In the genomic region with DNA sequence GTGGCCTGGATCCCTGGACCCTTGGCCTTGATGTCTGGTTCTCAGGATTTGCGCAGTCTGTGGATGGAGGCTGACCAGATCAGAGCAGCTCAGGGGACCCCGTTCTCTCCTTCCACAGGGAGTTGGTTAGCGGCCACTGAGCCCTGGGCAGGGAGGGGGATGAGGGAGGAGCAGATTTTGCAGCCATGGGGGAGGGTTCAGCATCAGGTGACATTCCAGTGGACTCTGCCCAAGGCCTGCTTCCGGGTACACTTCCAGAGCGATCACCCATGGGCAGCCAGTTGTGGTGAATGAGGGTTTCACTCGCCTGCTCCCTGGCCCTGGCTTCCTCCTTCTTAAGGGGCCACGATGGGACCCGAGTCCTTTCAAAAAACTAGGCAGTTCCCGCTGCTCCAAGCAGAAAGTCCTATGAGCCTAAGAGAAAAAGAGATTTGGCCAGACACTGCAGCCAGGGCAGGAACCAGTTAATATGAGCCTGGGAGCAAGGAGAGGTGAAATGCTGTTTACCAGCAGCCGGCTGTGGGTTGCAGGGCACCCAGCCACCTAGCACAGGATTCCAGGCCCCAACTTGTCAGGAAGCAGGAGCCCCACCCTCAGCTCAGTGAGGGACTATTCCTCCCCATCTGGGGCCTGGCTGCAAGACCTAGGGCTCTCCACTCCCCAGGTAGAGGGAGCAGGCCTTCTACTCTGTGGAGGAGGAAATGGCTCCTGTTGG, we compare ENCODE assay signal across 11 cellular contexts. TPM values are rescaled to one million over a fixed set of nuclear protein-coding genes. Genes with fewer than 3 reads are reported as not detected.
DNase-seq lines count a peak whose midpoint lies in the region; ATAC-seq, FAIRE-seq and TF ChIP-seq lines count a peak whose summit lies in the region.
"Had no signal": no experiment of that assay in that cellular context is flagged by ENCODE, and none has a peak within 500 bp of the region (broad histone marks: within the 10 kb centered on the region; RNA-seq: fewer than 3 reads in every experiment).

No MANE protein-coding gene starts in this region.

- H3K9me1 ChIP-seq in keratinocyte (ENCODE audit: control insufficient read depth, extremely low read depth, insufficient read depth, low read length) = peaks cover 3% of the 10 kb centered on the region

- no peak for ATAC-seq in GM19455 (IDR thresholded peaks at IDR 0.05; ENCODE audit: unreplicated experiment)
- no peak for ATAC-seq in HG03378 (IDR thresholded peaks at IDR 0.05; ENCODE audit: unreplicated experiment)
- ATAC-seq: natural killer cell treated with Interleukin-12 subunit alpha and Interleukin-12 subunit beta and Interleukin-15 and Interleukin-18, amount 100 ng/mL, for 72 hours had no signal

- H3K27ac ChIP-seq in ascending aorta (peak overlapping the region; percentile 55 to 99), keratinocyte (ENCODE audit: control insufficient read depth, insufficient read depth, low read length) (peak overlapping the region; percentile 28), prostate gland (peak overlapping the region; percentile 73), testis (no peak overlapping the region)

- intact Hi-C loops in ascending aorta (cut with DNase I) (no loop called here), prostate gland (cut with DNase I) (no loop called here), testis (cut with DNase I; ENCODE audit: low total_unique reads) (no loop called here)

- no peaks in the 10 kb centered on the region for H3K79me2 ChIP-seq in keratinocyte (ENCODE audit: control insufficient read depth, insufficient read depth, low read length)

- H2AFZ ChIP-seq in keratinocyte (ENCODE audit: control insufficient read depth, low read length) = peak overlapping the region; percentile 71

- H3K27me3 ChIP-seq in ascending aorta (no peaks in the 10 kb centered on the region), keratinocyte (ENCODE audit: control insufficient read depth, extremely low read depth, insufficient read depth, low read length) (no peaks in the 10 kb centered on the region), prostate gland (replicated peaks; ENCODE audit: insufficient read depth) (no peaks in the 10 kb centered on the region), testis (no peaks in the 10 kb centered on the region)

- H3K36me3 ChIP-seq in ascending aorta (no peaks in the 10 kb centered on the region), keratinocyte (ENCODE audit: control insufficient read depth in 2 of 2, extremely low read depth in 1 of 2, insufficient read depth in 2 of 2, low read length in 2 of 2) (no peaks in the 10 kb centered on the region), prostate gland (no peaks in the 10 kb centered on the region), testis (ENCODE audit: low read depth, missing control alignments) (no peaks in the 10 kb centered on the region)

- dilution Hi-C loops in keratinocyte (cut with MboI; ENCODE audit: extremely low pct_ligation_motif_present, low sequenced_read_pairs) = no loop called here

- peak; percentile 34 for TF ChIP-seq POLR2A in prostate gland (IDR thresholded peaks at IDR 0.05)
- TF ChIP-seq POLR2A in testis (IDR thresholded peaks at IDR 0.05) = no peak

- peak overlapping the region; percentile 58 for H3K4me2 ChIP-seq in keratinocyte (ENCODE audit: control insufficient read depth, extremely low read depth, insufficient read depth, low read depth, low read length)

- peaks cover 9 to 31% of the 10 kb centered on the region in 2 donors for H3K4me1 ChIP-seq in ascending aorta
- peaks cover 30% of the 10 kb centered on the region for H3K4me1 ChIP-seq in keratinocyte (ENCODE audit: control insufficient read depth, extremely low read depth, insufficient read depth, low read length)
- H3K4me1 ChIP-seq in prostate gland (replicated peaks) = peaks cover 13% of the 10 kb centered on the region
- peaks cover 3% of the 10 kb centered on the region for H3K4me1 ChIP-seq in testis

- WGBS in prostate gland = 36% methylated on average over 10 of the region's 10 CpGs
- 61 to 76% methylated on average over 9 to 10 of the region's 10 CpGs for WGBS in testis, 2 donors

- TF ChIP-seq CTCF in ascending aorta (IDR thresholded peaks at IDR 0.05) (no peak), keratinocyte (optimal IDR thresholded peaks at IDR 0.05 in 1 of 3, IDR thresholded peaks at IDR 0.05 in 1 of 3, conservative IDR thresholded peaks at IDR 0.05 in 1 of 3; ENCODE audit: extremely low read depth in 1 of 3, insufficient read depth in 2 of 3, low read length in 3 of 3) (no peak), prostate gland (IDR thresholded peaks at IDR 0.05) (no peak), testis (IDR thresholded peaks at IDR 0.05) (no peak)

- DNase-seq in DMS 273 treated with DMSO at 0.1 percent for 48 hours (lab: John Stamatoyannopoulos, UW) = peak; percentile 53
- no peak for DNase-seq in ascending aorta (ENCODE audit: low spot score in 2 of 2)
- DNase-seq in keratinocyte (ENCODE audit: low read depth, low spot score) = no peak
- DNase-seq in prostate gland (ENCODE audit: low spot score) = peak; percentile 82
- DNase-seq in testis = no peak
- DNase-seq in NCI-H524 treated with DMSO at 0.1 percent for 48 hours (lab: John Stamatoyannopoulos, UW) = no peak
- DNase-seq: foreskin fibroblast had no signal

- H3K9me3 ChIP-seq in ascending aorta (no peaks in the 10 kb centered on the region), keratinocyte (ENCODE audit: control insufficient read depth, low read depth, low read length) (no peaks in the 10 kb centered on the region), prostate gland (no peaks in the 10 kb centered on the region), testis (no peaks in the 10 kb centered on the region)

- no peak overlapping the region for H3K4me3 ChIP-seq in ascending aorta
- H3K4me3 ChIP-seq in keratinocyte (ENCODE audit: control insufficient read depth in 2 of 3, extremely low read depth in 1 of 3, insufficient read depth in 2 of 3, low read depth in 1 of 3, low read length in 3 of 3) = no peak overlapping the region
- no peak overlapping the region for H3K4me3 ChIP-seq in prostate gland
- H3K4me3 ChIP-seq in testis = no peak overlapping the region

- no peak for FAIRE-seq in keratinocyte (lab: Jason Lieb, UNC)

- H3K9ac ChIP-seq in keratinocyte (ENCODE audit: control insufficient read depth, extremely low read depth, insufficient read depth, low read length) = peak overlapping the region; percentile 35

- no peaks in the 10 kb centered on the region for H4K20me1 ChIP-seq in keratinocyte (ENCODE audit: control insufficient read depth, extremely low read depth, insufficient read depth, low read length)

RNA-seq across cellular contexts. Expression of gene GPRC5C, which starts 4.7 kb away (rescaled TPM):
- total RNA-seq in ascending aorta (29.1 TPM), prostate gland (100 to 1,000 TPM in 1 of 2 donors, 10 to 100 TPM in 1; 66.3 to 186 TPM), testis (10 to 100 TPM in 1 of 2 donors, 1 to 10 TPM in 1; 6.8 to 19.0 TPM)
- polyA plus RNA-seq in keratinocyte (14.2 to 41.2 TPM (median 24.2 TPM) in 3 replicates), testis (ENCODE audit: insufficient read depth, low read depth, low replicate concordance) (14.1 TPM)
- 14.0 TPM for polyA plus RNA-seq in keratinocyte (2011; ENCODE audit: low read depth)
- polyA plus RNA-seq in keratinocyte (2011; cell fraction: cytosol; rRNA removed) = 10.4 and 20.2 TPM in 2 replicates
- polyA plus RNA-seq in keratinocyte (2011; cell fraction: nucleus; rRNA removed) = 36.1 and 47.8 TPM in 2 replicates
- polyA plus RNA-seq in keratinocyte (2012; ENCODE audit: low replicate concordance) = 13.5 and 18.1 TPM in 2 replicates
- polyA minus RNA-seq in keratinocyte = 20.2 to 42.0 TPM (median 31.6 TPM) in 3 replicates
- polyA minus RNA-seq in keratinocyte (2011; cell fraction: cytosol; rRNA and poly(A)+ RNA removed) = 41.1 TPM
- 51.3 and 59.7 TPM in 2 replicates for polyA minus RNA-seq in keratinocyte (2011; cell fraction: nucleus; rRNA and poly(A)+ RNA removed)
- total RNA-seq: T-helper 2 cell treated with Interferon-gamma antibody and Interleukin-4, amounts not matched to agents 100 ng/mL and 5 ng/mL, for 36 hours had no signal

RNA-seq across cellular contexts. Expression of gene CD300A, which starts 39.2 kb away (rescaled TPM):
- total RNA-seq in ascending aorta (21.9 TPM), prostate gland (1 to 10 TPM; 2.1 to 4.1 TPM), testis (1 to 10 TPM; 2.0 to 2.4 TPM)
- polyA plus RNA-seq in keratinocyte (0.07 to 0.10 TPM in 2 of 3 replicates, not detected in the other), testis (ENCODE audit: insufficient read depth, low read depth, low replicate concordance) (3.7 TPM)
- not detected for polyA plus RNA-seq in keratinocyte (2011; ENCODE audit: low read depth)
- not detected in 2 replicates for polyA plus RNA-seq in keratinocyte (2011; cell fraction: cytosol; rRNA removed)
- polyA plus RNA-seq in keratinocyte (2011; cell fraction: nucleus; rRNA removed) = 0.08 TPM in 1 of 2 replicates, not detected in the other
- 0.11 TPM in 1 of 2 replicates, not detected in the other for polyA plus RNA-seq in keratinocyte (2012; ENCODE audit: low replicate concordance)
- not detected in 3 replicates for polyA minus RNA-seq in keratinocyte
- polyA minus RNA-seq in keratinocyte (2011; cell fraction: cytosol; rRNA and poly(A)+ RNA removed) = not detected
- not detected in 2 replicates for polyA minus RNA-seq in keratinocyte (2011; cell fraction: nucleus; rRNA and poly(A)+ RNA removed)

RNA-seq across cellular contexts. Expression of gene GPR142, which starts 59.9 kb away (rescaled TPM):
- total RNA-seq in ascending aorta = not detected
- polyA plus RNA-seq in keratinocyte = not detected in 3 replicates
- polyA plus RNA-seq in keratinocyte (2011; ENCODE audit: low read depth) = not detected
- not detected in 2 replicates for polyA plus RNA-seq in keratinocyte (2011; cell fraction: cytosol; rRNA removed)
- polyA plus RNA-seq in keratinocyte (2011; cell fraction: nucleus; rRNA removed) = not detected in 2 replicates
- not detected in 2 replicates for polyA plus RNA-seq in keratinocyte (2012; ENCODE audit: low replicate concordance)
- not detected in 3 replicates for polyA minus RNA-seq in keratinocyte
- polyA minus RNA-seq in keratinocyte (2011; cell fraction: cytosol; rRNA and poly(A)+ RNA removed) = not detected
- polyA minus RNA-seq in keratinocyte (2011; cell fraction: nucleus; rRNA and poly(A)+ RNA removed) = not detected in 2 replicates
- total RNA-seq in prostate gland = 1 to 10 TPM in 1 of 2 donors, not detected in 1; 3.6 TPM
- total RNA-seq in testis = under 1 TPM; 0.55 to 0.87 TPM
- polyA plus RNA-seq in testis (ENCODE audit: insufficient read depth, low read depth, low replicate concordance) = 0.51 TPM
- total RNA-seq: natural killer cell treated with Interleukin-12 subunit alpha and Interleukin-12 subunit beta and Interleukin-15 and Interleukin-18, amount 100 ng/mL, for 72 hours; T-helper 2 cell treated with Interferon-gamma antibody and Interleukin-4, amounts not matched to agents 100 ng/mL and 5 ng/mL, for 36 hours had no signal

Comparison
In these comparisons a context has a peak if more than half of its experiments do, and no peak if none do; other contexts are left out.
1. DNase-seq: peak in DMS 273 treated with DMSO at 0.1 percent for 48 hours (single experiment) and prostate gland (single experiment); none in ascending aorta (0 of 2), keratinocyte (single experiment), testis (single experiment) and NCI-H524 treated with DMSO at 0.1 percent for 48 hours (single experiment).
2. H3K27ac ChIP-seq: peak in ascending aorta (2 of 2), keratinocyte (single experiment) and prostate gland (2 of 2); none in testis (0 of 2).